Comparison of ENCODE assay signal across 27 cellular contexts in genomic region chr17:40511136-40511535, GRCh38. TPM values are rescaled to one million over a fixed set of nuclear protein-coding genes. Genes with fewer than 3 reads are reported as not detected.
DNase-seq lines count a peak whose midpoint lies in the region; ATAC-seq, FAIRE-seq and TF ChIP-seq lines count a peak whose summit lies in the region.
"Had no signal": no experiment of that assay in that cellular context is flagged by ENCODE, and none has a peak within 500 bp of the region (broad histone marks: within the 10 kb centered on the region; RNA-seq: fewer than 3 reads in every experiment).

No MANE protein-coding gene starts in this region.

- DNase-seq in A549 (ENCODE audit: low read depth in 1 of 2, low spot score in 1 of 2) (no peak), PC-9 (no peak), fibroblast of gingiva (ENCODE audit: low read depth) (peak; percentile 70), trophoblast cell (no peak), glomerular visceral epithelial cell (ENCODE audit: extremely low spot score) (no peak), posterior cingulate gyrus (no peak)
- no peak for DNase-seq in activated T-cell treated with anti-CD3 and anti-CD28 coated beads, Interleukin-2, amount 50 U/mL, for 48 hours
- DNase-seq: activated CD4-positive, alpha-beta memory T cell treated with anti-CD3 and anti-CD28 coated beads for 36 hours; activated CD4-positive, CD25-positive, alpha-beta regulatory T cell; activated effector memory CD4-positive, alpha-beta T cell treated with Interleukin-2 at 50 U/mL for 16 hours; activated naive CD8-positive, alpha-beta T cell treated with anti-CD3 and anti-CD28 coated beads for 36 hours; central memory CD4-positive, alpha-beta T cell; dermis blood vessel endothelial cell; DMS53; KG1; MM.1S; NCI-H2029 treated with DMSO at 0.1 percent for 48 hours; NCI-H2227 treated with DMSO at 0.1 percent for 48 hours; NCI-H69; T-cell had no signal

- H3K4me2 ChIP-seq in A549 (peak overlapping the region; percentile 58; the same call in 2 of the 3 replicates), PC-9 (peak overlapping the region; percentile 76), trophoblast cell (ENCODE audit: low read length) (no peak overlapping the region)
- H3K4me2 ChIP-seq: neural progenitor cell had no signal

- intact Hi-C loops in PC-9 (cut with micrococcal nuclease; ENCODE audit: unreplicated experiment) = loop anchor here (2.0 kb wide), 1 partner anchor 24 kb away; no protein-coding TSS in a partner anchor
- intact Hi-C loops in posterior cingulate gyrus (cut with DNase I) = no loop called here

- H3K27ac ChIP-seq in A549 (peak overlapping the region; percentile 97 to 99), PC-9 (no peak overlapping the region), trophoblast cell (ENCODE audit: low read depth, low read length) (no peak overlapping the region)
- H3K27ac ChIP-seq: neural progenitor cell had no signal

- CTCF ChIA-PET in A549 (lab: Yijun Ruan, JAX) (interaction anchor here (0.9 to 5.5 kb wide), 14 partner anchors 9 to 67 kb away, joined by 3 to 36 read pairs (median 6); partner anchors contain the start of gene TNS4), PC-9 (lab: Charles Lee) (interaction anchor here (0.6 kb wide), 1 partner anchor 379 kb away, joined by 4 read pairs; no protein-coding TSS in a partner anchor)

- peaks cover 61% of the 10 kb centered on the region for H3K4me1 ChIP-seq in A549
- H3K4me1 ChIP-seq in PC-9 (replicated peaks; ENCODE audit: insufficient read depth) = peaks cover 82% of the 10 kb centered on the region
- peaks cover 17 to 20% of the 10 kb centered on the region in 2 experiments for H3K4me1 ChIP-seq in trophoblast cell (ENCODE audit: control insufficient read depth in 1 of 2, insufficient read depth in 2 of 2, low read length in 2 of 2)
- H3K4me1 ChIP-seq: HAP-1 had no signal

- FAIRE-seq in A549 (lab: Jason Lieb, UNC) = no peak
- FAIRE-seq: A204.1 had no signal

- no peak overlapping the region for H2AFZ ChIP-seq in PC-9
- H2AFZ ChIP-seq in trophoblast cell (ENCODE audit: insufficient read depth, low read length, poor library complexity) = no peak overlapping the region
- H2AFZ ChIP-seq: neural progenitor cell had no signal

- H3K27me3 ChIP-seq in PC-9 (ENCODE audit: insufficient read depth, low read depth) (no peaks in the 10 kb centered on the region), trophoblast cell (ENCODE audit: insufficient read depth, low read length) (no peaks in the 10 kb centered on the region)
- H3K27me3 ChIP-seq: neural progenitor cell had no signal

- H3K14ac ChIP-seq in trophoblast cell (ENCODE audit: low read length) = no peak overlapping the region

- H3K18ac ChIP-seq in trophoblast cell (ENCODE audit: low read length) = no peak overlapping the region

- peaks cover 37% of the 10 kb centered on the region for H3F3A ChIP-seq in PC-9 (ENCODE audit: insufficient read depth, low read depth)

- WGBS in A549 (ENCODE audit: missing lambda C conversion rate) = 86% methylated on average over 2 of the region's 2 CpGs
- no CpG with 5 or more reads among the region's 2 CpGs for WGBS in trophoblast cell (ENCODE audit: extremely low coverage, insufficient coverage, insufficient read length)

- no peak for TF ChIP-seq CTCF in A549 (IDR thresholded peaks at IDR 0.05)
- no peak for TF ChIP-seq CTCF in PC-9 (conservative IDR thresholded peaks at IDR 0.05)

- no peak overlapping the region for H2BK12ac ChIP-seq in trophoblast cell (ENCODE audit: low read length)

- no peak overlapping the region for H4K12ac ChIP-seq in trophoblast cell (ENCODE audit: low read depth, low read length)

- H4K8ac ChIP-seq in trophoblast cell (ENCODE audit: low read depth, low read length) = no peak overlapping the region

- TF ChIP-seq POLR2A in A549 (IDR thresholded peaks at IDR 0.05; ENCODE audit: low read length) = no peak

- H2BK120ac ChIP-seq in trophoblast cell (ENCODE audit: insufficient read depth, low read length, poor library complexity) = no peak overlapping the region

- no peaks in the 10 kb centered on the region for H4K20me1 ChIP-seq in PC-9 (ENCODE audit: insufficient read depth)

- H3K4me3 ChIP-seq in A549 = no peak overlapping the region
- no peak overlapping the region for H3K4me3 ChIP-seq in PC-9
- no peak overlapping the region for H3K4me3 ChIP-seq in trophoblast cell (ENCODE audit: low read depth, low read length)
- H3K4me3 ChIP-seq: HAP-1, neural progenitor cell had no signal

- POLR2A ChIA-PET in A549 (lab: Yijun Ruan, JAX) (interaction anchor here (1.8 kb wide), 1 partner anchor 8 kb away, joined by 5 read pairs; no protein-coding TSS in a partner anchor), PC-9 (lab: Charles Lee; ENCODE audit: unreplicated experiment) (no interaction called here)

- H3K23ac ChIP-seq in trophoblast cell (ENCODE audit: low read length) = no peak overlapping the region

- H3K79me2 ChIP-seq in PC-9 (ENCODE audit: low read depth) = no peaks in the 10 kb centered on the region
- no peaks in the 10 kb centered on the region for H3K79me2 ChIP-seq in trophoblast cell (ENCODE audit: control insufficient read depth, insufficient read depth, low read length, poor library complexity)

- TF ChIP-seq RAD21 in A549 (conservative IDR thresholded peaks at IDR 0.05 in 1 of 2, IDR thresholded peaks at IDR 0.05 in 1 of 2) = no peak

- TF ChIP-seq EP300 in A549 (IDR thresholded peaks at IDR 0.05) = no peak

- peak overlapping the region; percentile 13 for H4K91ac ChIP-seq in trophoblast cell (ENCODE audit: low read depth, low read length)

- peaks cover 2% of the 10 kb centered on the region for H3K79me1 ChIP-seq in trophoblast cell (ENCODE audit: low read length)

- no peaks in the 10 kb centered on the region for H3K9me2 ChIP-seq in PC-9 (ENCODE audit: insufficient read depth)

- ATAC-seq in A549 = no peak
- no peak for ATAC-seq in GM18868 (IDR thresholded peaks at IDR 0.05; ENCODE audit: unreplicated experiment)
- ATAC-seq: T-cell had no signal

- H3K9ac ChIP-seq in trophoblast cell (ENCODE audit: low read length) = no peak overlapping the region
- H3K9ac ChIP-seq: neural progenitor cell had no signal

- no peak overlapping the region for H2AK5ac ChIP-seq in trophoblast cell (ENCODE audit: low read length)

- BruUV-seq in PC-9 (replicated peaks; lab: Mats Ljungman, UMichigan) = no TSS peak

- H2BK5ac ChIP-seq in trophoblast cell (ENCODE audit: low read depth, low read length, poor library complexity) = no peak overlapping the region

- H3K36me3 ChIP-seq in PC-9 (ENCODE audit: low read depth) (no peaks in the 10 kb centered on the region), trophoblast cell (ENCODE audit: control insufficient read depth in 1 of 2, insufficient read depth in 2 of 2, low read length in 2 of 2) (no peaks in the 10 kb centered on the region)
- H3K36me3 ChIP-seq: HAP-1, neural progenitor cell had no signal

- H3K4ac ChIP-seq in trophoblast cell (ENCODE audit: low read depth, low read length) = no peak overlapping the region

- H3K9me3 ChIP-seq in A549 (no peaks in the 10 kb centered on the region), PC-9 (ENCODE audit: insufficient read depth, low read depth) (no peaks in the 10 kb centered on the region), trophoblast cell (ENCODE audit: insufficient read depth, low read depth, low read length) (no peaks in the 10 kb centered on the region)
- H3K9me3 ChIP-seq: HAP-1 had no signal

TF ChIP-seq in A549, 52 proteins besides CTCF, POLR2A, EP300 and RAD21:
- TF ChIP-seq MYC (IDR thresholded peaks at IDR 0.05; ENCODE audit: borderline replicate concordance, low read length) = no peak
- no peak for TF ChIP-seq HEYL (CRISPR knock-in tag; IDR thresholded peaks at IDR 0.05)
- no peak for TF ChIP-seq PBX3 (IDR thresholded peaks at IDR 0.05)
- no peak for TF ChIP-seq MAFK (IDR thresholded peaks at IDR 0.05; ENCODE audit: partially characterized antibody)
- no peak for TF ChIP-seq SMC3 (IDR thresholded peaks at IDR 0.05)
- TF ChIP-seq ZC3H11A (IDR thresholded peaks at IDR 0.05) = no peak
- no peak for TF ChIP-seq GATA3 (IDR thresholded peaks at IDR 0.05; ENCODE audit: borderline replicate concordance)
- TF ChIP-seq HDAC2 (IDR thresholded peaks at IDR 0.05) = no peak
- no peak for TF ChIP-seq KDM1A (IDR thresholded peaks at IDR 0.05; ENCODE audit: low read depth)
- no peak for TF ChIP-seq ZNF302 (CRISPR knock-in tag; IDR thresholded peaks at IDR 0.05)
- TF ChIP-seq HOXA7 (CRISPR knock-in tag; IDR thresholded peaks at IDR 0.05) = no peak
- no peak for TF ChIP-seq RNF2 (IDR thresholded peaks at IDR 0.05; ENCODE audit: borderline replicate concordance, low read depth)
- no peak for TF ChIP-seq HOXB5 (CRISPR knock-in tag; IDR thresholded peaks at IDR 0.05)
- no peak for TF ChIP-seq MAX (IDR thresholded peaks at IDR 0.05)
- no peak for TF ChIP-seq CHD4 (IDR thresholded peaks at IDR 0.05; ENCODE audit: borderline replicate concordance)

RNA-seq across cellular contexts. Expression of gene TNS4, which starts 9.7 kb away (rescaled TPM):
- 24.2 and 45.9 TPM in 2 replicates for polyA plus RNA-seq in A549 (2011; rRNA removed)
- 18.0 and 30.2 TPM in 2 replicates for polyA plus RNA-seq in A549 (2012; cell fraction: cytosol; rRNA removed)
- polyA plus RNA-seq in A549 (2012; cell fraction: nucleus; rRNA removed) = 83.8 and 125 TPM in 2 replicates
- 61.6 to 75.9 TPM (median 73.5 TPM) in 3 replicates for polyA plus RNA-seq in A549 (2017; fragmentation: RNase III; extraction: RNeasy Plus Mini Kit Qiagen cat#74134 plus additional on column Dnase treatment)
- polyA minus RNA-seq in A549 (2011; rRNA and poly(A)+ RNA removed) = 62.8 and 79.7 TPM in 2 replicates
- 17.4 and 23.5 TPM in 2 replicates for total RNA-seq in PC-9 (2021)
- polyA plus RNA-seq in trophoblast cell (2013) = 0.79 and 1.1 TPM in 2 replicates
- total RNA-seq: dermis blood vessel endothelial cell, G401, kidney epithelial cell, SK-MEL-5 had no signal

RNA-seq across cellular contexts. Expression of gene CCR7, which starts 54.1 kb away (rescaled TPM):
- 1.4 and 1.9 TPM in 2 replicates for polyA plus RNA-seq in A549 (2011; rRNA removed)
- polyA plus RNA-seq in A549 (2012; cell fraction: cytosol; rRNA removed) = 0.79 and 1.5 TPM in 2 replicates
- 3.0 and 3.2 TPM in 2 replicates for polyA plus RNA-seq in A549 (2012; cell fraction: nucleus; rRNA removed)
- 0.72 to 0.84 TPM (median 0.76 TPM) in 3 replicates for polyA plus RNA-seq in A549 (2017; fragmentation: RNase III; extraction: RNeasy Plus Mini Kit Qiagen cat#74134 plus additional on column Dnase treatment)
- polyA minus RNA-seq in A549 (2011; rRNA and poly(A)+ RNA removed) = 1.7 and 3.3 TPM in 2 replicates
- not detected in 2 replicates for total RNA-seq in PC-9 (2021)
- 217 and 236 TPM in 2 replicates for polyA plus RNA-seq in trophoblast cell (2013)
- total RNA-seq: G401, kidney epithelial cell, SK-MEL-5 had no signal

Comparison
In these comparisons a context has a peak if more than half of its experiments do, and no peak if none do; other contexts are left out.
1. H3K27ac ChIP-seq: peak in A549 (2 of 2); none in PC-9 (single experiment) and trophoblast cell (single experiment).